Comparison of ENCODE assay signal across 13 cellular contexts in genomic region chr2:128395640-128396499, GRCh38.
DNase-seq lines count a peak whose midpoint lies in the region; ATAC-seq and TF ChIP-seq lines count a peak whose summit lies in the region.
"Had no signal": no experiment of that assay in that cellular context is flagged by ENCODE, and none has a peak within 500 bp of the region (broad histone marks: within the 10 kb centered on the region; RNA-seq: fewer than 3 reads in every experiment).

No MANE protein-coding gene starts in this region.

- H4K20me1 ChIP-seq in neural progenitor cell (ENCODE audit: low read depth), result no peaks in the 10 kb centered on the region
- H4K20me1 ChIP-seq in MM.1S (ENCODE audit: insufficient read depth, low read length), result no peaks in the 10 kb centered on the region

- no peaks in the 10 kb centered on the region for H3K9me2 ChIP-seq in MM.1S (replicated peaks; ENCODE audit: insufficient read depth, low read length)

- H3K79me2 ChIP-seq in neural progenitor cell (ENCODE audit: low read depth) (no peaks in the 10 kb centered on the region), MM.1S (ENCODE audit: low read length) (no peaks in the 10 kb centered on the region)

- peaks cover 6% of the 10 kb centered on the region for H3K36me3 Mint-ChIP-seq in neural progenitor cell

- H3K27me3 ChIP-seq in RWPE2 (ENCODE audit: insufficient read depth, poor library complexity, severe bottlenecking) (no peaks in the 10 kb centered on the region), neural progenitor cell (no peaks in the 10 kb centered on the region), MM.1S (replicated peaks; ENCODE audit: insufficient read depth, low read length) (no peaks in the 10 kb centered on the region)

- H3K27ac Mint-ChIP-seq in neural progenitor cell, result peak overlapping the region; percentile 94
- H3K27ac Mint-ChIP-seq: B cell had no signal

- peaks cover 4% of the 10 kb centered on the region for H3K27me3 Mint-ChIP-seq in neural progenitor cell (ENCODE audit: insufficient read depth, low read depth)

- H3K4me1 Mint-ChIP-seq in neural progenitor cell, result peaks cover 39% of the 10 kb centered on the region
- H3K4me1 Mint-ChIP-seq: B cell had no signal

- DNase-seq in COLO668 (lab: John Stamatoyannopoulos, UW; ENCODE audit: unreplicated experiment) (peak; percentile 11), RWPE2 (ENCODE audit: low spot score) (peak; percentile 29), fibroblast of pulmonary artery (ENCODE audit: low read depth) (peak; percentile 32), neural progenitor cell (ENCODE audit: low spot score) (no peak), RPMI8226 (no peak), NOMO-1 (lab: John Stamatoyannopoulos, UW; ENCODE audit: unreplicated experiment in 2 of 2) (no peak), MM.1S (no peak), OCI-M1 (lab: John Stamatoyannopoulos, UW) (no peak)
- DNase-seq: activated CD4-positive, alpha-beta T cell treated with anti-CD3 and anti-CD28 coated beads, Interleukin-2, amount 50 U/mL, for 4 hours; Karpas-422; left ventricle myocardium inferior; psoas muscle had no signal

- peak overlapping the region; percentile 14 for H3K4me2 ChIP-seq in neural progenitor cell
- no peak overlapping the region for H3K4me2 ChIP-seq in MM.1S (ENCODE audit: low read depth, low read length)

- ATAC-seq in RWPE2 (ENCODE audit: low read depth), result 0 out of 3 replicates have a peak, but pooled peaks have one; percentile 23
- ATAC-seq: psoas muscle had no signal

- no peaks in the 10 kb centered on the region for H3F3A ChIP-seq in neural progenitor cell (ENCODE audit: low read depth)
- H3F3A ChIP-seq in MM.1S (ENCODE audit: insufficient read depth, low read length), result no peaks in the 10 kb centered on the region

- no peak overlapping the region for H3K4me3 ChIP-seq in RWPE2 (ENCODE audit: severe bottlenecking)
- no peak overlapping the region for H3K4me3 ChIP-seq in fibroblast of pulmonary artery (replicated peaks; ENCODE audit: low read depth, low read length)
- H3K4me3 ChIP-seq in neural progenitor cell, result no peak overlapping the region
- H3K4me3 ChIP-seq in MM.1S (ENCODE audit: low read length), result no peak overlapping the region
- H3K4me3 ChIP-seq: left ventricle myocardium inferior, psoas muscle had no signal

- H3K36me3 ChIP-seq in RWPE2 (ENCODE audit: low read depth) (no peaks in the 10 kb centered on the region), neural progenitor cell (no peaks in the 10 kb centered on the region), MM.1S (replicated peaks; ENCODE audit: insufficient read depth, low read length) (no peaks in the 10 kb centered on the region)
- H3K36me3 ChIP-seq: left ventricle myocardium inferior had no signal

- H3K4me1 ChIP-seq in RWPE2 (ENCODE audit: insufficient read depth, poor library complexity, severe bottlenecking), result no peaks in the 10 kb centered on the region
- H3K4me1 ChIP-seq in neural progenitor cell, result peaks cover 15% of the 10 kb centered on the region
- H3K4me1 ChIP-seq in MM.1S (ENCODE audit: low read length), result no peaks in the 10 kb centered on the region
- H3K4me1 ChIP-seq: left ventricle myocardium inferior, psoas muscle had no signal

- H3K9me3 ChIP-seq in RWPE2 (ENCODE audit: severe bottlenecking), result no peaks in the 10 kb centered on the region
- H3K9me3 ChIP-seq in neural progenitor cell (ENCODE audit: low read depth), result peaks cover 4% of the 10 kb centered on the region
- no peaks in the 10 kb centered on the region for H3K9me3 ChIP-seq in MM.1S (replicated peaks; ENCODE audit: insufficient read depth, low read length)
- H3K9me3 ChIP-seq: left ventricle myocardium inferior, psoas muscle had no signal

- no peak overlapping the region for H3K4me3 Mint-ChIP-seq in neural progenitor cell
- H3K4me3 Mint-ChIP-seq: B cell had no signal

- H3K9me3 Mint-ChIP-seq in neural progenitor cell, result peaks cover 20% of the 10 kb centered on the region

- H2AFZ ChIP-seq in neural progenitor cell (replicated peaks) (no peak overlapping the region), MM.1S (ENCODE audit: low read length) (no peak overlapping the region)

- no peak overlapping the region for H3K27ac ChIP-seq in RWPE2 (ENCODE audit: poor library complexity, severe bottlenecking)
- H3K27ac ChIP-seq in neural progenitor cell, result no peak overlapping the region
- no peak overlapping the region for H3K27ac ChIP-seq in MM.1S (ENCODE audit: low read length)
- H3K27ac ChIP-seq: left ventricle myocardium inferior, psoas muscle had no signal

- no peak for TF ChIP-seq CTCF in RWPE2 (IDR thresholded peaks at IDR 0.05; ENCODE audit: poor library complexity, severe bottlenecking)
- no peak for TF ChIP-seq CTCF in fibroblast of pulmonary artery (IDR thresholded peaks at IDR 0.05; ENCODE audit: low read length, missing control alignments)
- TF ChIP-seq CTCF in neural progenitor cell (IDR thresholded peaks at IDR 0.05), result no peak
- TF ChIP-seq CTCF in MM.1S (IDR thresholded peaks at IDR 0.05; ENCODE audit: low read length), result no peak

- H3K9ac ChIP-seq in neural progenitor cell, result no peak overlapping the region
- H3K9ac ChIP-seq in MM.1S (ENCODE audit: low read length), result no peak overlapping the region

Comparison
In these comparisons a context has a peak if more than half of its experiments do, and no peak if none do; other contexts are left out.
1. DNase-seq: peak in COLO668 (single experiment), RWPE2 (single experiment) and fibroblast of pulmonary artery (single experiment); none in neural progenitor cell (single experiment), RPMI8226 (single experiment), NOMO-1 (0 of 2), MM.1S (single experiment) and OCI-M1 (single experiment).